8 cellular contexts compared by ENCODE assay signal in genomic region chr17:17043668-17044226, GRCh38. TPM values are rescaled to one million over a fixed set of nuclear protein-coding genes. Genes with fewer than 3 reads are reported as not detected.
DNase-seq lines count a peak whose midpoint lies in the region; ATAC-seq, FAIRE-seq and TF ChIP-seq lines count a peak whose summit lies in the region.

No MANE protein-coding gene starts in this region.

- TF ChIP-seq CTCF in AG09309 (IDR thresholded peaks at IDR 0.05; ENCODE audit: control insufficient read depth, insufficient read depth, low read depth, low read length, missing control alignments) (no peak), HFF-Myc (IDR thresholded peaks at IDR 0.05; ENCODE audit: low read depth, low read length, missing control alignments) (no peak), GM12878 (IDR thresholded peaks at IDR 0.05 in 2 of 3, conservative IDR thresholded peaks at IDR 0.05 in 1 of 3; ENCODE audit: control insufficient read depth in 2 of 3, extremely low read depth in 1 of 3, insufficient read depth in 1 of 3, low read depth in 3 of 3, low read length in 3 of 3) (no peak), right lobe of liver (IDR thresholded peaks at IDR 0.05) (no peak), tibial artery (IDR thresholded peaks at IDR 0.05) (no peak)

- H3K9me3 ChIP-seq in GM12878 (replicated peaks; ENCODE audit: control insufficient read depth, insufficient read depth, low read length) (no peaks in the 10 kb centered on the region; the same call in 2 of the 3 replicates), right lobe of liver (no peaks in the 10 kb centered on the region), tibial artery (no peaks in the 10 kb centered on the region)

- ATAC-seq in GM12878 (0 out of 3 replicates have a peak, but pooled peaks have one; percentile 1), right lobe of liver (peak in 1 of 4 donors; percentile 14)

- in situ Hi-C loops in GM12878 (cut with MboI), result no loop called here

- H3K27me3 ChIP-seq in GM12878 (replicated peaks in 1 of 2; ENCODE audit: control insufficient read depth in 2 of 2, insufficient read depth in 2 of 2, low read length in 1 of 2) (no peaks in the 10 kb centered on the region), right lobe of liver (no peaks in the 10 kb centered on the region), tibial artery (no peaks in the 10 kb centered on the region)

- SMC1A ChIA-PET in GM12878 (lab: Charles Lee; ENCODE audit: uncharacterized antibody, unreplicated experiment), result interaction anchor here (0.7 to 1.5 kb wide), 2 partner anchors 10 to 98 kb away, joined by 4 to 5 read pairs; no protein-coding TSS in a partner anchor

- H3K27ac ChIP-seq in GM12878 (ENCODE audit: control insufficient read depth, insufficient read depth) (peak overlapping the region; percentile 75), right lobe of liver (peak overlapping the region; percentile 5 to 82 (median 65)), tibial artery (peak overlapping the region; percentile 82 to 92)

- CTCF ChIA-PET in GM12878 (lab: Yijun Ruan, JAX), result interaction anchor here (0.9 to 1.1 kb wide), 2 partner anchors 9 to 52 kb away, joined by 3 read pairs; no protein-coding TSS in a partner anchor

- whole genome bisulfite sequencing in GM12878 (ENCODE audit: insufficient coverage, insufficient replicate concordance, low lambda C conversion rate, missing lambda C conversion rate), result 3% methylated on average over 9 of the region's 11 CpGs
- WGBS in right lobe of liver (ENCODE audit: insufficient coverage, low coverage, low lambda C conversion rate, missing lambda C conversion rate), result 6% methylated on average over 7 of the region's 11 CpGs

- H3K4me2 ChIP-seq in GM12878 (ENCODE audit: control insufficient read depth, insufficient read depth), result peak overlapping the region; percentile 98

- peaks cover 5% of the 10 kb centered on the region; the same call in 1 of the 2 replicates for H4K20me1 ChIP-seq in GM12878 (ENCODE audit: control insufficient read depth, insufficient read depth)

- peak; percentile 77 for FAIRE-seq in GM12878 (lab: Jason Lieb, UNC)

- POLR2A ChIA-PET in GM12878 (lab: Charles Lee), result no interaction called here

- H3K36me3 ChIP-seq in GM12878 (ENCODE audit: control insufficient read depth in 2 of 2, insufficient read depth in 2 of 2, low read length in 1 of 2), result no peaks in the 10 kb centered on the region
- no peaks in the 10 kb centered on the region for H3K36me3 ChIP-seq in right lobe of liver
- no peaks in the 10 kb centered on the region for H3K36me3 ChIP-seq in tibial artery

- TF ChIP-seq RAD21 in GM12878 (IDR thresholded peaks at IDR 0.05; ENCODE audit: insufficient read depth, low read depth, low read length), result no peak

- H3K79me2 ChIP-seq in GM12878 (ENCODE audit: control insufficient read depth, insufficient read depth, low read length), result peaks cover 59% of the 10 kb centered on the region

- H2AFZ ChIP-seq in GM12878 (ENCODE audit: control insufficient read depth, low read depth, low read length), result no peak overlapping the region; the same call in 1 of the 2 replicates

- TF ChIP-seq EP300 in GM12878 (IDR thresholded peaks at IDR 0.05; ENCODE audit: borderline replicate concordance in 1 of 2, control insufficient read depth in 1 of 2, low read depth in 2 of 2, low read length in 2 of 2), result no peak

- peak overlapping the region; percentile 80 for H3K4me3 ChIP-seq in AG09309 (ENCODE audit: control insufficient read depth, low read depth, low read length)
- H3K4me3 ChIP-seq in HFF-Myc (replicated peaks; ENCODE audit: low read depth, low read length), result peak overlapping the region; percentile 92
- H3K4me3 ChIP-seq in GM12878, result peak overlapping the region; percentile 91
- peak overlapping the region; percentile 66 to 67 (median 66) for H3K4me3 ChIP-seq in right lobe of liver
- H3K4me3 ChIP-seq in tibial artery, result peak overlapping the region; percentile 60 to 87

- RAD21 ChIA-PET in GM12878 (lab: Charles Lee; ENCODE audit: unreplicated experiment), result interaction anchor here (1.4 kb wide), 1 partner anchor 66 kb away, joined by 3 read pairs; no protein-coding TSS in a partner anchor

- no TSS peak for BruUV-seq in GM12878 (replicated peaks; lab: Mats Ljungman, UMichigan)

- H3K9ac ChIP-seq in GM12878 (ENCODE audit: control insufficient read depth, insufficient read depth, low read length), result peak overlapping the region; percentile 92

- no peak for DNase-seq in AG09309 (ENCODE audit: low read depth)
- no peak for DNase-seq in HFF-Myc (ENCODE audit: extremely low read depth, low read depth)
- DNase-seq in GM12878 (ENCODE audit: low read depth, low spot score), result no peak
- DNase-seq in right lobe of liver, result peak in 2 of 3 donors; percentile 30 to 46
- peak in 1 of 2 donors; percentile 61 for DNase-seq in tibial artery
- DNase-seq in NK-92 (lab: John Stamatoyannopoulos, UW; ENCODE audit: unreplicated experiment), result no peak
- no peak for DNase-seq in NCI-H526 (lab: John Stamatoyannopoulos, UW)
- DNase-seq in activated CD4-positive, alpha-beta T cell treated with anti-CD3 and anti-CD28 coated beads, Interleukin-2, amount 50 U/mL, for 4 hours, result no peak

- H3K4me1 ChIP-seq in GM12878 (ENCODE audit: control insufficient read depth, insufficient read depth, low read length) (peaks cover 23% of the 10 kb centered on the region), right lobe of liver (peaks cover 0 to 39% (median 17%) of the 10 kb centered on the region in 4 donors), tibial artery (peaks cover 11 to 62% (median 49%) of the 10 kb centered on the region in 4 donors)

- no peak for TF ChIP-seq POLR2A in GM12878 (IDR thresholded peaks at IDR 0.05; ENCODE audit: low read depth, low read length)
- no peak for TF ChIP-seq POLR2A in right lobe of liver (IDR thresholded peaks at IDR 0.05)

- intact Hi-C loops in GM12878 (cut with micrococcal nuclease; ENCODE audit: unreplicated experiment), result no loop called here
- intact Hi-C loops in right lobe of liver (cut with DNase I), result no loop called here
- intact Hi-C loops in tibial artery (cut with DNase I; ENCODE audit: low total_unique reads), result no loop called here

TF ChIP-seq in GM12878, 131 proteins besides CTCF, POLR2A, EP300 and RAD21 (continues in another document):
- no peak for TF ChIP-seq ZBTB33 (IDR thresholded peaks at IDR 0.05)
- TF ChIP-seq CREB1 (IDR thresholded peaks at IDR 0.05; ENCODE audit: low read depth), result no peak
- TF ChIP-seq BRCA1 (IDR thresholded peaks at IDR 0.05; ENCODE audit: low read depth, low read length), result no peak
- TF ChIP-seq KAT2A (conservative IDR thresholded peaks at IDR 0.05; ENCODE audit: control insufficient read depth, low read depth, low read length), result no peak
- no peak for TF ChIP-seq CHD1 (IDR thresholded peaks at IDR 0.05; ENCODE audit: low read depth, low read length)
- TF ChIP-seq ZBED1 (IDR thresholded peaks at IDR 0.05; ENCODE audit: borderline replicate concordance), result no peak
- no peak for TF ChIP-seq SREBF2 (IDR thresholded peaks at IDR 0.05; ENCODE audit: low read length)
- no peak for TF ChIP-seq SMC3 (IDR thresholded peaks at IDR 0.05; ENCODE audit: borderline replicate concordance, low read length)
- TF ChIP-seq JUNB (IDR thresholded peaks at IDR 0.05), result no peak

RNA-seq across cellular contexts. Expression of gene MPRIP, which starts 1.5 kb away (rescaled TPM):
- total RNA-seq in GM12878 (2013; cell fraction: nucleolus; rRNA removed), result 167 and 175 TPM in 2 replicates
- total RNA-seq in GM12878 (2014; rRNA removed) (115 and 131 TPM in 2 replicates), GM12878 (2014; rRNA removed; fragmentation: Illumina TruSeq; extraction: Trizol) (79.0 and 83.9 TPM in 2 replicates), GM12878 (2021) (159 and 168 TPM in 2 replicates), right lobe of liver (10 to 100 TPM; 39.0 to 97.6 (median 76.7) TPM)
- 49.9 TPM for polyA plus RNA-seq in GM12878 (2011; ENCODE audit: low read depth)
- polyA plus RNA-seq in GM12878 (2011; rRNA removed) (51.1 and 70.6 TPM in 2 replicates), GM12878 (2014; fragmentation: Illumina TruSeq; extraction: Trizol) (35.1 and 72.7 TPM in 2 replicates), GM12878 (2014; fragmentation: Nextera tagmentation; extraction: Ambion mirVana) (10 to 100 TPM; 24.3 to 44.6 TPM), GM12878 (2014; rRNA removed) (89.3 and 97.0 TPM in 2 replicates), GM12878 (2016; fragmentation: Nextera tagmentation; extraction: Ambion mirVana) (10 to 100 TPM; 16.5 to 18.5 TPM)
- 59.0 and 62.4 TPM in 2 replicates for polyA plus RNA-seq in GM12878 (2011; cell fraction: cytosol; rRNA removed)
- polyA plus RNA-seq in GM12878 (2011; cell fraction: nucleus; rRNA removed), result 87.4 and 124 TPM in 2 replicates
- polyA plus RNA-seq in GM12878 (2012), result 72.2 and 77.0 TPM in 2 replicates
- polyA minus RNA-seq in GM12878 (2011; rRNA and poly(A)+ RNA removed), result 73.8 and 103 TPM in 2 replicates
- polyA minus RNA-seq in GM12878 (2011; cell fraction: cytosol; rRNA and poly(A)+ RNA removed), result 36.6 and 63.1 TPM in 2 replicates
- polyA minus RNA-seq in GM12878 (2011; cell fraction: nucleus; rRNA and poly(A)+ RNA removed), result 35.7 and 59.5 TPM in 2 replicates

Comparison
In these comparisons a context has a peak if more than half of its experiments do, and no peak if none do; other contexts are left out.
1. DNase-seq: peak in right lobe of liver (2 of 3); none in AG09309 (single experiment), HFF-Myc (single experiment), GM12878 (single experiment), NK-92 (single experiment), NCI-H526 (0 of 2) and activated CD4-positive, alpha-beta T cell treated with anti-CD3 and anti-CD28 coated beads, Interleukin-2, amount 50 U/mL, for 4 hours (0 of 2).
2. Peak in every context shown above with its lines, with median percentiles within 50 percentile points of each other: H3K4me3 ChIP-seq and H3K27ac ChIP-seq.